ENCODE assay signal across 1 cellular context in the genomic region with DNA sequence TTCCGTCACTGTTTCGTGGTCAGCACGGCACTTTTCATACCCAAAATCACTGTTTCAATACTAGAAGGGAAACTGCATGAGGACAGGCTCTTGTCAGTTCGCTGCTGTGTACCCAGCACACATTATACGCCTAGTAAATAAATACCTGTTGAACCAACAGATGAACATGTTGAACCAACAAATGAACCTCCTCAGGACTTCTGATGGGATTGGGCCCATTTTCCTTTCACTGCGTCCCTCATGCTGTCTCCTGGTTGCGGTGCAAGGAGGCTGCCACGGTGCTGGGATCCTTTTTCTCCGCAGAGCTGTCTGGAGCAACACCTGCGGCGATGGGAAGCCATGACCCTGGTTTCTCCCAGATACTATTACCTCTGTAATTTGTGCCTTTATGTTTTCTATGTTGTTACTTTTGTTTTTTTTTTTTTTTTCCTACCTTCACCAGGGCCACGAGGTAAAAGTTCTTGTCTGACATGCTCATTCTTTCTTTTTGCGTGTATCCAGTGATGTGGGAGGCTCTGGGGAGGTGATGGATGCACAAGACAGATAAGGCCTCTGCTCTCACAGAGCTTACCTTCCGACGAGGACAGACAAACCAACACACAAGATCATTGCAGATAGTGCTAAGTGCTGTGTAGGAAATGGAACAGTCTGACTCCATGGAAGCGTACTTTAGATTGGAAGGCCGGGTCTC.
A peak's percentile ranks its signal among the peaks of the same experiment; 100 is the strongest.
TF ChIP-seq lines count a peak whose summit lies in the region.

No MANE protein-coding gene starts in this region.

TF ChIP-seq in HepG2, 621 proteins besides CTCF, POLR2A, EP300 and RAD21 (continued from another document):
- TF ChIP-seq ARID5B (CRISPR knock-in tag; IDR thresholded peaks at IDR 0.05) (0 out of 2 replicates have a peak, but pooled peaks have one; percentile 4), SP5 (CRISPR knock-in tag; IDR thresholded peaks at IDR 0.05; ENCODE audit: borderline replicate concordance, low read depth) (no peak), ZNF501 (CRISPR knock-in tag; IDR thresholded peaks at IDR 0.05) (peak; percentile 21; the same call in 1 of the 2 replicates), ZBTB20 (CRISPR knock-in tag; IDR thresholded peaks at IDR 0.05; ENCODE audit: borderline replicate concordance, low read depth) (no peak), SIX1 (CRISPR knock-in tag; IDR thresholded peaks at IDR 0.05; ENCODE audit: borderline replicate concordance) (no peak), PHF20 (CRISPR knock-in tag; IDR thresholded peaks at IDR 0.05) (peak; percentile 12; the same call in 1 of the 2 replicates), SMYD3 (CRISPR knock-in tag; IDR thresholded peaks at IDR 0.05) (no peak), REL (CRISPR knock-in tag; conservative IDR thresholded peaks at IDR 0.05) (peak; percentile 82), CAMTA2 (CRISPR knock-in tag; IDR thresholded peaks at IDR 0.05; ENCODE audit: borderline replicate concordance) (peak; percentile 38; the same call in 1 of the 2 replicates), ZMYM2 (CRISPR knock-in tag; IDR thresholded peaks at IDR 0.05) (no peak; the same call in 1 of the 2 replicates), HMG20B (CRISPR knock-in tag; conservative IDR thresholded peaks at IDR 0.05) (no peak), ZNF589 (CRISPR knock-in tag; conservative IDR thresholded peaks at IDR 0.05) (peak; percentile 50; the same call in 1 of the 2 replicates), ZNF672 (CRISPR knock-in tag; IDR thresholded peaks at IDR 0.05) (0 out of 2 replicates have a peak, but pooled peaks have one; percentile 39), ZBTB38 (CRISPR knock-in tag; IDR thresholded peaks at IDR 0.05) (peak; percentile 94)
- TF ChIP-seq, protein P1, sequence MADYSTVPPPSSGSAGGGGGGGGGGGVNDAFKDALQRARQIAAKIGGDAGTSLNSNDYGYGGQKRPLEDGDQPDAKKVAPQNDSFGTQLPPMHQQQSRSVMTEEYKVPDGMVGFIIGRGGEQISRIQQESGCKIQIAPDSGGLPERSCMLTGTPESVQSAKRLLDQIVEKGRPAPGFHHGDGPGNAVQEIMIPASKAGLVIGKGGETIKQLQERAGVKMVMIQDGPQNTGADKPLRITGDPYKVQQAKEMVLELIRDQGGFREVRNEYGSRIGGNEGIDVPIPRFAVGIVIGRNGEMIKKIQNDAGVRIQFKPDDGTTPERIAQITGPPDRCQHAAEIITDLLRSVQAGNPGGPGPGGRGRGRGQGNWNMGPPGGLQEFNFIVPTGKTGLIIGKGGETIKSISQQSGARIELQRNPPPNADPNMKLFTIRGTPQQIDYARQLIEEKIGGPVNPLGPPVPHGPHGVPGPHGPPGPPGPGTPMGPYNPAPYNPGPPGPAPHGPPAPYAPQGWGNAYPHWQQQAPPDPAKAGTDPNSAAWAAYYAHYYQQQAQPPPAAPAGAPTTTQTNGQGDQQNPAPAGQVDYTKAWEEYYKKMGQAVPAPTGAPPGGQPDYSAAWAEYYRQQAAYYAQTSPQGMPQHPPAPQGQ (CRISPR knock-in tag; IDR thresholded peaks at IDR 0.05; ENCODE audit: borderline replicate concordance) = peak; percentile 75; the same call in 1 of the 2 replicates
- TF ChIP-seq, protein P2, sequence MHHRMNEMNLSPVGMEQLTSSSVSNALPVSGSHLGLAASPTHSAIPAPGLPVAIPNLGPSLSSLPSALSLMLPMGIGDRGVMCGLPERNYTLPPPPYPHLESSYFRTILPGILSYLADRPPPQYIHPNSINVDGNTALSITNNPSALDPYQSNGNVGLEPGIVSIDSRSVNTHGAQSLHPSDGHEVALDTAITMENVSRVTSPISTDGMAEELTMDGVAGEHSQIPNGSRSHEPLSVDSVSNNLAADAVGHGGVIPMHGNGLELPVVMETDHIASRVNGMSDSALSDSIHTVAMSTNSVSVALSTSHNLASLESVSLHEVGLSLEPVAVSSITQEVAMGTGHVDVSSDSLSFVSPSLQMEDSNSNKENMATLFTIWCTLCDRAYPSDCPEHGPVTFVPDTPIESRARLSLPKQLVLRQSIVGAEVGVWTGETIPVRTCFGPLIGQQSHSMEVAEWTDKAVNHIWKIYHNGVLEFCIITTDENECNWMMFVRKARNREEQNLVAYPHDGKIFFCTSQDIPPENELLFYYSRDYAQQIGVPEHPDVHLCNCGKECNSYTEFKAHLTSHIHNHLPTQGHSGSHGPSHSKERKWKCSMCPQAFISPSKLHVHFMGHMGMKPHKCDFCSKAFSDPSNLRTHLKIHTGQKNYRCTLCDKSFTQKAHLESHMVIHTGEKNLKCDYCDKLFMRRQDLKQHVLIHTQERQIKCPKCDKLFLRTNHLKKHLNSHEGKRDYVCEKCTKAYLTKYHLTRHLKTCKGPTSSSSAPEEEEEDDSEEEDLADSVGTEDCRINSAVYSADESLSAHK (CRISPR knock-in tag; IDR thresholded peaks at IDR 0.05; ENCODE audit: borderline replicate concordance) = 0 out of 2 replicates have a peak, but pooled peaks have one; percentile 0
- TF ChIP-seq, protein P3, sequence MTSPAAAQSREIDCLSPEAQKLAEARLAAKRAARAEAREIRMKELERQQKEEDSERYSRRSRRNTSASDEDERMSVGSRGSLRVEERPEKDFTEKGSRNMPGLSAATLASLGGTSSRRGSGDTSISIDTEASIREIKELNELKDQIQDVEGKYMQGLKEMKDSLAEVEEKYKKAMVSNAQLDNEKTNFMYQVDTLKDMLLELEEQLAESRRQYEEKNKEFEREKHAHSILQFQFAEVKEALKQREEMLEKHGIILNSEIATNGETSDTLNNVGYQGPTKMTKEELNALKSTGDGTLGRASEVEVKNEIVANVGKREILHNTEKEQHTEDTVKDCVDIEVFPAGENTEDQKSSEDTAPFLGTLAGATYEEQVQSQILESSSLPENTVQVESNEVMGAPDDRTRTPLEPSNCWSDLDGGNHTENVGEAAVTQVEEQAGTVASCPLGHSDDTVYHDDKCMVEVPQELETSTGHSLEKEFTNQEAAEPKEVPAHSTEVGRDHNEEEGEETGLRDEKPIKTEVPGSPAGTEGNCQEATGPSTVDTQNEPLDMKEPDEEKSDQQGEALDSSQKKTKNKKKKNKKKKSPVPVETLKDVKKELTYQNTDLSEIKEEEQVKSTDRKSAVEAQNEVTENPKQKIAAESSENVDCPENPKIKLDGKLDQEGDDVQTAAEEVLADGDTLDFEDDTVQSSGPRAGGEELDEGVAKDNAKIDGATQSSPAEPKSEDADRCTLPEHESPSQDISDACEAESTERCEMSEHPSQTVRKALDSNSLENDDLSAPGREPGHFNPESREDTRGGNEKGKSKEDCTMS (CRISPR knock-in tag; conservative IDR thresholded peaks at IDR 0.05) = no peak
